ENCODE assay signal across 9 cellular contexts in genomic region chr15:65638681-65639089, GRCh38. TPM values are rescaled to one million over a fixed set of nuclear protein-coding genes. Genes with fewer than 3 reads are reported as not detected.
DNase-seq lines count a peak whose midpoint lies in the region; ATAC-seq and TF ChIP-seq lines count a peak whose summit lies in the region.
"Had no signal": no experiment of that assay in that cellular context is flagged by ENCODE, and none has a peak within 500 bp of the region (broad histone marks: within the 10 kb centered on the region; RNA-seq: fewer than 3 reads in every experiment).

No MANE protein-coding gene starts in this region.

- in situ Hi-C loops in HAP-1 (cut with MboI; ENCODE audit: low sequenced_read_pairs): no loop called here

- peak; percentile 73 for ATAC-seq in natural killer cell treated with Interleukin-12 subunit alpha and Interleukin-12 subunit beta and Interleukin-15 and Interleukin-18, amount 100 ng/mL, for 72 hours
- ATAC-seq in HG03442 (IDR thresholded peaks at IDR 0.05; ENCODE audit: unreplicated experiment): no peak
- no peak for ATAC-seq in HG02973 (IDR thresholded peaks at IDR 0.05; ENCODE audit: unreplicated experiment)

- H3K27me3 ChIP-seq in HAP-1 (ENCODE audit: low read depth): 0 out of 2 replicates have a peak, but pooled peaks cover 2% of the 10 kb centered on the region

- H3K27ac Mint-ChIP-seq in natural killer cell treated with Interleukin-12 subunit alpha and Interleukin-12 subunit beta and Interleukin-15 and Interleukin-18, amount 100 ng/mL, for 72 hours: peak overlapping the region in 1 of 2 donors; percentile 5
- H3K27ac Mint-ChIP-seq: stimulated activated naive CD8-positive, alpha-beta T cell treated with anti-CD3 and anti-CD28 coated beads, Interleukin-15, Interleukin-2, amounts not matched to agents 100 ng/mL and 50 ng/mL, for 24 hours had no signal

- no peaks in the 10 kb centered on the region for H3K9me3 Mint-ChIP-seq in natural killer cell treated with Interleukin-12 subunit alpha and Interleukin-12 subunit beta and Interleukin-15 and Interleukin-18, amount 100 ng/mL, for 72 hours
- H3K9me3 Mint-ChIP-seq: stimulated activated naive CD8-positive, alpha-beta T cell treated with anti-CD3 and anti-CD28 coated beads, Interleukin-15, Interleukin-2, amounts not matched to agents 100 ng/mL and 50 ng/mL, for 24 hours had no signal

- H3K36me3 Mint-ChIP-seq in natural killer cell treated with Interleukin-12 subunit alpha and Interleukin-12 subunit beta and Interleukin-15 and Interleukin-18, amount 100 ng/mL, for 72 hours: no peaks in the 10 kb centered on the region

- no peak overlapping the region for H3K4me3 ChIP-seq in HAP-1
- no peak overlapping the region for H3K4me3 ChIP-seq in WI38 (ENCODE audit: low read depth, low read length)

- H3K36me3 ChIP-seq in HAP-1 (replicated peaks): no peaks in the 10 kb centered on the region

- H3K4me1 ChIP-seq in HAP-1: no peaks in the 10 kb centered on the region

- peak overlapping the region; percentile 21 for H3K4me3 Mint-ChIP-seq in natural killer cell treated with Interleukin-12 subunit alpha and Interleukin-12 subunit beta and Interleukin-15 and Interleukin-18, amount 100 ng/mL, for 72 hours
- H3K4me3 Mint-ChIP-seq: stimulated activated naive CD8-positive, alpha-beta T cell treated with anti-CD3 and anti-CD28 coated beads, Interleukin-15, Interleukin-2, amounts not matched to agents 100 ng/mL and 50 ng/mL, for 24 hours had no signal

- H3K9me3 ChIP-seq in HAP-1: no peaks in the 10 kb centered on the region

- DNase-seq in COR-L47 (lab: John Stamatoyannopoulos, UW) (peak; percentile 65), HAP-1 (ENCODE audit: low spot score in 2 of 2) (peak; percentile 74 to 90), NCI-H226 (peak; percentile 66), fibroblast of gingiva (ENCODE audit: low read depth) (peak; percentile 80)
- DNase-seq in natural killer cell treated with Interleukin-12 subunit alpha and Interleukin-12 subunit beta and Interleukin-15 and Interleukin-18, amount 100 ng/mL, for 72 hours (ENCODE audit: low spot score): peak; percentile 72

- peaks cover 9 to 11% of the 10 kb centered on the region in 2 donors for H3K4me1 Mint-ChIP-seq in natural killer cell treated with Interleukin-12 subunit alpha and Interleukin-12 subunit beta and Interleukin-15 and Interleukin-18, amount 100 ng/mL, for 72 hours (ENCODE audit: low read depth in 2 of 2)

- TF ChIP-seq CTCF in WI38 (IDR thresholded peaks at IDR 0.05; ENCODE audit: low read depth, low read length): peak; percentile 77

- no peaks in the 10 kb centered on the region for H3K27me3 Mint-ChIP-seq in natural killer cell treated with Interleukin-12 subunit alpha and Interleukin-12 subunit beta and Interleukin-15 and Interleukin-18, amount 100 ng/mL, for 72 hours
- H3K27me3 Mint-ChIP-seq: stimulated activated naive CD8-positive, alpha-beta T cell treated with anti-CD3 and anti-CD28 coated beads, Interleukin-15, Interleukin-2, amounts not matched to agents 100 ng/mL and 50 ng/mL, for 24 hours had no signal

RNA-seq across cellular contexts. Expression of gene SLC24A1, which starts 16.9 kb away (rescaled TPM):
- 1 to 10 TPM; 2.9 to 6.6 TPM for total RNA-seq in natural killer cell treated with Interleukin-12 subunit alpha and Interleukin-12 subunit beta and Interleukin-15 and Interleukin-18, amount 100 ng/mL, for 72 hours

RNA-seq across cellular contexts. Expression of gene INTS14, which starts 27.8 kb away (rescaled TPM):
- total RNA-seq in natural killer cell treated with Interleukin-12 subunit alpha and Interleukin-12 subunit beta and Interleukin-15 and Interleukin-18, amount 100 ng/mL, for 72 hours: 10 to 100 TPM; 51.1 to 51.3 TPM

Comparison
In these comparisons a context has a peak if more than half of its experiments do, and no peak if none do; other contexts are left out.
1. ATAC-seq: peak in natural killer cell treated with Interleukin-12 subunit alpha and Interleukin-12 subunit beta and Interleukin-15 and Interleukin-18, amount 100 ng/mL, for 72 hours (2 of 2); none in HG03442 (single experiment) and HG02973 (single experiment).
2. Peak in every context shown above with its lines, with median percentiles within 50 percentile points of each other: DNase-seq.